Comparison of ENCODE assay signal across 8 cellular contexts in genomic region chr16:9090960-9091866, GRCh38. TPM values are rescaled to one million over a fixed set of nuclear protein-coding genes. Genes with fewer than 3 reads are reported as not detected.
A peak's percentile ranks its signal among the peaks of the same experiment; 100 is the strongest.
DNase-seq lines count a peak whose midpoint lies in the region; ATAC-seq and TF ChIP-seq lines count a peak whose summit lies in the region.

Gene HAPSTR1, plus strand, starts transcription at chr16:9091644. Its CDS starts 401 bp downstream, at chr16:9092045.

- H3K36me3 ChIP-seq in ascending aorta: peaks cover 0 to 2% of the 10 kb centered on the region in 2 donors
- peaks cover 0 to 7% of the 10 kb centered on the region in 2 donors for H3K36me3 ChIP-seq in vagina

- no peaks in the 10 kb centered on the region for H3K9me3 ChIP-seq in ascending aorta
- H3K9me3 ChIP-seq in right cardiac atrium (ENCODE audit: control insufficient read depth, low read length): no peaks in the 10 kb centered on the region
- H3K9me3 ChIP-seq in vagina: no peaks in the 10 kb centered on the region

- peak within 1 kb of the TSS; percentile 96 to 98 for H3K27ac ChIP-seq in ascending aorta
- H3K27ac ChIP-seq in right cardiac atrium (ENCODE audit: low read length): peak within 1 kb of the TSS; percentile 98
- H3K27ac ChIP-seq in vagina: peak within 1 kb of the TSS; percentile 100

- intact Hi-C loops in T-helper 2 cell treated with Interferon-gamma antibody and Interleukin-4, amounts not matched to agents 100 ng/mL and 5 ng/mL, for 36 hours (cut with micrococcal nuclease): loop anchor here (1.0 to 5.0 kb wide), 7 partner anchors 12 to 1852 kb away; partner anchors contain the start of genes ABAT, CIITA, DEXI and PMM2
- intact Hi-C loops in ascending aorta (cut with DNase I): loop anchor here (2.0 to 10.0 kb wide), 8 partner anchors 44 to 1854 kb away; partner anchors contain the start of genes CARHSP1, CLEC16A, DEXI and NUBP1
- intact Hi-C loops in right cardiac atrium (cut with DNase I): loop anchor here in 1 of 4 donors (5.0 kb wide), 1 partner anchor 129 kb away; the partner anchor contains the start of gene USP7
- intact Hi-C loops in vagina (cut with DNase I): loop anchor here (5.0 kb wide), 2 partner anchors 44 to 129 kb away; partner anchors contain the start of gene USP7

- ATAC-seq in GM18499 (IDR thresholded peaks at IDR 0.05; ENCODE audit: insufficient read depth, unreplicated experiment) (peak; percentile 62), HG02943 (IDR thresholded peaks at IDR 0.05; ENCODE audit: low read depth, unreplicated experiment) (peak; percentile 93), right cardiac atrium (peak; percentile 96 to 97)

- peak within 1 kb of the TSS; percentile 83 to 98 for H3K4me3 ChIP-seq in ascending aorta
- peak within 1 kb of the TSS; percentile 95 for H3K4me3 ChIP-seq in right cardiac atrium (ENCODE audit: low read length)
- H3K4me3 ChIP-seq in vagina: peak within 1 kb of the TSS; percentile 70 to 98

- TF ChIP-seq POLR2A in vagina (IDR thresholded peaks at IDR 0.05): peak; percentile 80 to 99

- H3K27me3 ChIP-seq in ascending aorta (no peaks in the 10 kb centered on the region), right cardiac atrium (ENCODE audit: control insufficient read depth, insufficient read depth) (no peaks in the 10 kb centered on the region), vagina (no peaks in the 10 kb centered on the region)

- peak; percentile 91 for DNase-seq in NCI-H187 treated with DMSO at 0.1 percent for 48 hours (lab: John Stamatoyannopoulos, UW)
- peak; percentile 99 to 100 for DNase-seq in ascending aorta (ENCODE audit: low spot score in 2 of 2)
- DNase-seq in right cardiac atrium: peak; percentile 100
- peak; percentile 100 for DNase-seq in putamen (ENCODE audit: low spot score)
- DNase-seq in vagina (ENCODE audit: extremely low spot score in 2 of 2): peak; percentile 99 to 100

- under 1% methylated on average over 79 of the region's 79 CpGs for WGBS in right cardiac atrium

- H3K4me1 ChIP-seq in ascending aorta (peaks cover 6 to 25% of the 10 kb centered on the region in 2 donors), right cardiac atrium (ENCODE audit: control insufficient read depth, insufficient read depth, low read length) (no peaks in the 10 kb centered on the region), vagina (peaks cover 44% of the 10 kb centered on the region)

- TF ChIP-seq CTCF in ascending aorta (IDR thresholded peaks at IDR 0.05) (no peak), vagina (IDR thresholded peaks at IDR 0.05) (no peak)

RNA-seq across cellular contexts. Expression of gene HAPSTR1, which starts in this region (rescaled TPM):
- total RNA-seq in T-helper 2 cell treated with Interferon-gamma antibody and Interleukin-4, amounts not matched to agents 100 ng/mL and 5 ng/mL, for 36 hours: 62.5 and 63.5 TPM in 2 replicates
- total RNA-seq in ascending aorta (22.0 TPM), right cardiac atrium (10 to 100 TPM; 39.7 to 50.9 (median 45.1) TPM), vagina (33.6 TPM)
- 14.4 TPM for polyA plus RNA-seq in right cardiac atrium

Comparison
In these comparisons a context has a peak if more than half of its experiments do, and no peak if none do; other contexts are left out.
1. Peak in every context shown above with its lines: DNase-seq, ATAC-seq, H3K4me3 ChIP-seq and H3K27ac ChIP-seq.